ENCODE assay signal across 9 cellular contexts in the genomic region with DNA sequence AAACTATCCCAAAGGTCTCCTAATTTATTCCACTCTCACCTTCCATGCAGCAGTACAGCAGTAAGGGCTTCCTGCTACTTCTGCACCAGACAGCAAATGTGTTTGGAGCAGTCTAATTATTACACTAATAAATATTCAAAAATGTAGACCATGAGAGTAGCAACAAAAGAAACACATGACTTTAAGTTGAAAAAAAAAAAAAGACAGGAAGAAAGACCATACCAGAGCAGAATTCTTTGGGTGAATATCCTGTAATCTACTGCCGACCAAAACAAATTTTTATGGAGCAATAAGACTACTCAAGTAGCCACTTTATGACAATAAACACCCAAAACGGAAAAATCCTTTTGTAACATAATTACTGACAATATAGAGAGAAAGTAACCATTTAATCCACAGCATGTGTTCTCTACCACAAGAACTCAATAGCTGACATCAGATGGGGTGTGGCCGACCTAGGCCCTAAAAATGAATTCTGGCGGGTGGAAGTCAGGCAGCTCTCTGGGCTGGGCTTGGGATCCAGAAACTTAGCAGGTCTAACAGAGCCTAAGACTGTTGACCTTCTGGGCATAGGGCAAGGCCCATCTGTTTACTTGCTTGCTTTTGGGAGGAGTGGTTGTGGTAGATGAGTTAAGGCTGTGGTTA. TPM values are rescaled to one million over a fixed set of nuclear protein-coding genes. Genes with fewer than 3 reads are reported as not detected.
DNase-seq lines count a peak whose midpoint lies in the region; ATAC-seq lines count a peak whose summit lies in the region.
"Had no signal": no experiment of that assay in that cellular context is flagged by ENCODE, and none has a peak within 500 bp of the region (broad histone marks: within the 10 kb centered on the region; RNA-seq: fewer than 3 reads in every experiment).

No MANE protein-coding gene starts in this region.

- no peaks in the 10 kb centered on the region for H3K9me3 Mint-ChIP-seq in activated CD4-positive, alpha-beta T cell treated with anti-CD3 and anti-CD28 coated beads, Interleukin-2, amount 10 ng/mL, durations not matched to agents 24 days and 14 days
- H3K9me3 Mint-ChIP-seq in effector memory CD8-positive, alpha-beta T cell: no peaks in the 10 kb centered on the region
- H3K9me3 Mint-ChIP-seq in stimulated activated memory B cell treated with anti-CD40 and anti-IgM and Interleukin-4, amounts not matched to agents 10 μg/mL and 1 μg/mL and 100 μg/mL, for 72 hours: no peaks in the 10 kb centered on the region

- peak; percentile 74 for DNase-seq in activated CD4-positive, alpha-beta T cell treated with anti-CD3 and anti-CD28 coated beads, Interleukin-2, amount 10 ng/mL, durations not matched to agents 24 days and 14 days
- DNase-seq in activated CD4-positive, alpha-beta T cell treated with anti-CD3 and anti-CD28 coated beads, Interleukin-2, amount 50 U/mL, for 4 hours: no peak
- DNase-seq in T-helper 2 cell (peak in 3 of 5 experiments; percentile 16 to 54 (median 35)), cerebellar cortex (ENCODE audit: low spot score) (no peak), UCSD-AML1 (lab: John Stamatoyannopoulos, UW; ENCODE audit: unreplicated experiment) (no peak)
- peak; percentile 18 to 43 (median 22) for DNase-seq in effector memory CD8-positive, alpha-beta T cell
- DNase-seq: ACHN had no signal

- peaks cover 3% of the 10 kb centered on the region for H3K36me3 Mint-ChIP-seq in activated CD4-positive, alpha-beta T cell treated with anti-CD3 and anti-CD28 coated beads, Interleukin-2, amount 10 ng/mL, durations not matched to agents 24 days and 14 days (ENCODE audit: low read depth)
- peaks cover 44% of the 10 kb centered on the region for H3K36me3 Mint-ChIP-seq in effector memory CD8-positive, alpha-beta T cell (ENCODE audit: insufficient read depth)
- H3K36me3 Mint-ChIP-seq in stimulated activated memory B cell treated with anti-CD40 and anti-IgM and Interleukin-4, amounts not matched to agents 10 μg/mL and 1 μg/mL and 100 μg/mL, for 72 hours: no peaks in the 10 kb centered on the region

- peaks cover 2% of the 10 kb centered on the region for H3K27me3 Mint-ChIP-seq in activated CD4-positive, alpha-beta T cell treated with anti-CD3 and anti-CD28 coated beads, Interleukin-2, amount 10 ng/mL, durations not matched to agents 24 days and 14 days
- H3K27me3 Mint-ChIP-seq in effector memory CD8-positive, alpha-beta T cell: no peaks in the 10 kb centered on the region
- no peaks in the 10 kb centered on the region for H3K27me3 Mint-ChIP-seq in stimulated activated memory B cell treated with anti-CD40 and anti-IgM and Interleukin-4, amounts not matched to agents 10 μg/mL and 1 μg/mL and 100 μg/mL, for 72 hours

- peaks cover 53% of the 10 kb centered on the region for H3K4me1 Mint-ChIP-seq in activated CD4-positive, alpha-beta T cell treated with anti-CD3 and anti-CD28 coated beads, Interleukin-2, amount 10 ng/mL, durations not matched to agents 24 days and 14 days
- peaks cover 38 to 61% of the 10 kb centered on the region in 2 donors for H3K4me1 Mint-ChIP-seq in effector memory CD8-positive, alpha-beta T cell (ENCODE audit: low read depth in 2 of 2)
- H3K4me1 Mint-ChIP-seq in stimulated activated memory B cell treated with anti-CD40 and anti-IgM and Interleukin-4, amounts not matched to agents 10 μg/mL and 1 μg/mL and 100 μg/mL, for 72 hours: peaks cover 60% of the 10 kb centered on the region

- no peak for ATAC-seq in effector memory CD8-positive, alpha-beta T cell (replicated peaks)
- ATAC-seq in stimulated activated memory B cell treated with anti-CD40 and anti-IgM and Interleukin-4, amounts not matched to agents 10 μg/mL and 1 μg/mL and 100 μg/mL, for 72 hours: no peak
- no peak for ATAC-seq in GM19328 (IDR thresholded peaks at IDR 0.05; ENCODE audit: unreplicated experiment)

- intact Hi-C loops in activated CD4-positive, alpha-beta T cell treated with anti-CD3 and anti-CD28 coated beads, Interleukin-2, amount 10 ng/mL, durations not matched to agents 24 days and 14 days (cut with micrococcal nuclease): loop anchor here (2.0 to 10.0 kb wide), 8 partner anchors 15 to 1402 kb away; a partner anchor contains a TSS

- peak overlapping the region; percentile 63 for H3K4me3 Mint-ChIP-seq in activated CD4-positive, alpha-beta T cell treated with anti-CD3 and anti-CD28 coated beads, Interleukin-2, amount 10 ng/mL, durations not matched to agents 24 days and 14 days
- no peak overlapping the region for H3K4me3 Mint-ChIP-seq in effector memory CD8-positive, alpha-beta T cell
- peak overlapping the region; percentile 51 for H3K4me3 Mint-ChIP-seq in stimulated activated memory B cell treated with anti-CD40 and anti-IgM and Interleukin-4, amounts not matched to agents 10 μg/mL and 1 μg/mL and 100 μg/mL, for 72 hours

- H3K27ac Mint-ChIP-seq in activated CD4-positive, alpha-beta T cell treated with anti-CD3 and anti-CD28 coated beads, Interleukin-2, amount 10 ng/mL, durations not matched to agents 24 days and 14 days: peak overlapping the region; percentile 86
- peak overlapping the region in 1 of 2 donors; percentile 88 for H3K27ac Mint-ChIP-seq in effector memory CD8-positive, alpha-beta T cell
- H3K27ac Mint-ChIP-seq in stimulated activated memory B cell treated with anti-CD40 and anti-IgM and Interleukin-4, amounts not matched to agents 10 μg/mL and 1 μg/mL and 100 μg/mL, for 72 hours: peak overlapping the region; percentile 51

RNA-seq across cellular contexts. Expression of a gene that starts 4.6 kb away (rescaled TPM):
- total RNA-seq in activated CD4-positive, alpha-beta T cell treated with anti-CD3 and anti-CD28 coated beads, Interleukin-2, amount 10 ng/mL, durations not matched to agents 24 days and 14 days: 20.3 and 21.7 TPM in 2 replicates

Comparison
In these comparisons a context has a peak if more than half of its experiments do, and no peak if none do; other contexts are left out.
1. DNase-seq: peak in activated CD4-positive, alpha-beta T cell treated with anti-CD3 and anti-CD28 coated beads, Interleukin-2, amount 10 ng/mL, durations not matched to agents 24 days and 14 days (single experiment), T-helper 2 cell (3 of 5) and effector memory CD8-positive, alpha-beta T cell (3 of 3); none in activated CD4-positive, alpha-beta T cell treated with anti-CD3 and anti-CD28 coated beads, Interleukin-2, amount 50 U/mL, for 4 hours (0 of 2), cerebellar cortex (single experiment) and UCSD-AML1 (single experiment).
2. H3K4me3 Mint-ChIP-seq: peak in activated CD4-positive, alpha-beta T cell treated with anti-CD3 and anti-CD28 coated beads, Interleukin-2, amount 10 ng/mL, durations not matched to agents 24 days and 14 days (single experiment) and stimulated activated memory B cell treated with anti-CD40 and anti-IgM and Interleukin-4, amounts not matched to agents 10 μg/mL and 1 μg/mL and 100 μg/mL, for 72 hours (single experiment); none in effector memory CD8-positive, alpha-beta T cell (0 of 2).